In genomic region chr6:35488517-35488862, GRCh38 we compare ENCODE assay signal across 13 cellular contexts. TPM values are rescaled to one million over a fixed set of nuclear protein-coding genes. Genes with fewer than 3 reads are reported as not detected.
DNase-seq lines count a peak whose midpoint lies in the region; TF ChIP-seq lines count a peak whose summit lies in the region.
"Had no signal": no experiment of that assay in that cellular context is flagged by ENCODE, and none has a peak within 500 bp of the region (broad histone marks: within the 10 kb centered on the region; RNA-seq: fewer than 3 reads in every experiment).

No MANE protein-coding gene starts in this region.

- H3K36me3 ChIP-seq in breast epithelium = no peaks in the 10 kb centered on the region
- H3K36me3 ChIP-seq in mucosa of stomach (ENCODE audit: control insufficient read depth, insufficient read depth, low read length) = no peaks in the 10 kb centered on the region
- H3K36me3 ChIP-seq in testis (ENCODE audit: low read depth, missing control alignments) = no peaks in the 10 kb centered on the region

- peak overlapping the region; percentile 94 to 98 for H3K27ac ChIP-seq in breast epithelium
- peak overlapping the region; percentile 33 to 93 for H3K27ac ChIP-seq in testis

- no peaks in the 10 kb centered on the region; the same call in 1 of the 2 replicates for H3K36me3 Mint-ChIP-seq in HFFc6 (ENCODE audit: low read depth)
- H3K36me3 Mint-ChIP-seq in T-helper 2 cell treated with Interferon-gamma antibody and Interleukin-4, amounts not matched to agents 5 μg/mL and 100 μg/mL, for 36 hours (ENCODE audit: low read depth) = no peaks in the 10 kb centered on the region
- H3K36me3 Mint-ChIP-seq: CD4-positive, CD25-positive, alpha-beta regulatory T cell had no signal

- H3K9me3 Mint-ChIP-seq in HFFc6 = no peaks in the 10 kb centered on the region
- no peaks in the 10 kb centered on the region for H3K9me3 Mint-ChIP-seq in T-helper 2 cell treated with Interferon-gamma antibody and Interleukin-4, amounts not matched to agents 5 μg/mL and 100 μg/mL, for 36 hours
- H3K9me3 Mint-ChIP-seq: CD4-positive, CD25-positive, alpha-beta regulatory T cell had no signal

- H3K4me3 ChIP-seq in breast epithelium (peak overlapping the region in 1 of 3 donors; percentile 46), mucosa of stomach (ENCODE audit: low read length) (no peak overlapping the region), testis (no peak overlapping the region)

- TF ChIP-seq CTCF in HFFc6 (IDR thresholded peaks at IDR 0.05) (no peak), breast epithelium (IDR thresholded peaks at IDR 0.05) (no peak), testis (IDR thresholded peaks at IDR 0.05) (no peak)

- peak overlapping the region; percentile 62 for H3K9ac ChIP-seq in mucosa of stomach (ENCODE audit: low read length)

- H3K27ac Mint-ChIP-seq in HFFc6 = peak overlapping the region; percentile 83
- no peak overlapping the region for H3K27ac Mint-ChIP-seq in T-helper 2 cell treated with Interferon-gamma antibody and Interleukin-4, amounts not matched to agents 5 μg/mL and 100 μg/mL, for 36 hours
- H3K27ac Mint-ChIP-seq: CD4-positive, CD25-positive, alpha-beta regulatory T cell had no signal

- WGBS in testis, 2 donors = 76% methylated on average over 9 of the region's 9 CpGs

- no peak for DNase-seq in HFFc6
- DNase-seq in breast epithelium (ENCODE audit: low spot score in 2 of 2) = no peak
- DNase-seq in testis = no peak
- no peak for DNase-seq in glomerular visceral epithelial cell (ENCODE audit: extremely low spot score)
- DNase-seq in activated T-cell treated with anti-CD3 and anti-CD28 coated beads for 4 hours = no peak
- no peak for DNase-seq in NCI-H82 (lab: John Stamatoyannopoulos, UW)
- DNase-seq in T-helper 2 cell treated with Interferon-gamma antibody and Interleukin-4, amounts not matched to agents 5 μg/mL and 100 μg/mL, for 36 hours (ENCODE audit: low spot score) = no peak
- DNase-seq: CD4-positive, CD25-positive, alpha-beta regulatory T cell; effector CD4-positive, alpha-beta T cell; NCI-H2029; T-helper 9 cell had no signal

- H3K4me3 Mint-ChIP-seq in HFFc6 = peak overlapping the region; percentile 52; the same call in 1 of the 2 replicates
- H3K4me3 Mint-ChIP-seq in T-helper 2 cell treated with Interferon-gamma antibody and Interleukin-4, amounts not matched to agents 5 μg/mL and 100 μg/mL, for 36 hours = no peak overlapping the region
- H3K4me3 Mint-ChIP-seq: CD4-positive, CD25-positive, alpha-beta regulatory T cell had no signal

- intact Hi-C loops in breast epithelium (cut with DNase I; ENCODE audit: low total_unique reads) (no loop called here), testis (cut with DNase I; ENCODE audit: low total_unique reads) (no loop called here)

- H3K4me1 ChIP-seq in breast epithelium = peaks cover 33 to 34% of the 10 kb centered on the region in 2 donors
- peaks cover 68% of the 10 kb centered on the region for H3K4me1 ChIP-seq in mucosa of stomach (ENCODE audit: control insufficient read depth, insufficient read depth, low read length)
- peaks cover 63% of the 10 kb centered on the region for H3K4me1 ChIP-seq in testis

- H3K27me3 ChIP-seq in breast epithelium (no peaks in the 10 kb centered on the region), mucosa of stomach (ENCODE audit: control insufficient read depth, insufficient read depth, low read length) (no peaks in the 10 kb centered on the region), testis (no peaks in the 10 kb centered on the region)

- H3K9me3 ChIP-seq in breast epithelium (no peaks in the 10 kb centered on the region), mucosa of stomach (ENCODE audit: control insufficient read depth, low read length) (no peaks in the 10 kb centered on the region), testis (no peaks in the 10 kb centered on the region)

- H3K27me3 Mint-ChIP-seq in HFFc6 (ENCODE audit: insufficient read depth) = no peaks in the 10 kb centered on the region
- peaks cover 8% of the 10 kb centered on the region for H3K27me3 Mint-ChIP-seq in T-helper 2 cell treated with Interferon-gamma antibody and Interleukin-4, amounts not matched to agents 5 μg/mL and 100 μg/mL, for 36 hours (ENCODE audit: low read depth)

- TF ChIP-seq POLR2A in breast epithelium (IDR thresholded peaks at IDR 0.05) (no peak), testis (IDR thresholded peaks at IDR 0.05) (no peak)

- H3K4me1 Mint-ChIP-seq in HFFc6 (ENCODE audit: low read depth) = peaks cover 71% of the 10 kb centered on the region
- H3K4me1 Mint-ChIP-seq in T-helper 2 cell treated with Interferon-gamma antibody and Interleukin-4, amounts not matched to agents 5 μg/mL and 100 μg/mL, for 36 hours (ENCODE audit: low read depth) = peaks cover 6% of the 10 kb centered on the region

RNA-seq across cellular contexts. Expression of gene TEAD3, which starts 8.4 kb away (rescaled TPM):
- 10 to 100 TPM; 34.2 to 39.5 (median 36.5) TPM for total RNA-seq in HFFc6 (2021; fragmentation: NEBNext Ultra II Directional; extraction: Animal tissue kit (Norgen Biotek cat#: 25700))
- total RNA-seq in breast epithelium (10 to 100 TPM in 2 of 3 donors, 1 to 10 TPM in 1; 5.6 to 28.2 (median 26.2) TPM), testis (10 to 100 TPM; 10.6 to 17.8 TPM)
- polyA plus RNA-seq in testis (ENCODE audit: insufficient read depth, low read depth, low replicate concordance) = 16.2 TPM
- total RNA-seq: CD4-positive, CD25-positive, alpha-beta regulatory T cell had no signal

RNA-seq across cellular contexts. Expression of gene RPL10A, which starts 20.3 kb away (rescaled TPM):
- 1,000 to 10,000 TPM; 1,220 to 1,355 (median 1,285) TPM for total RNA-seq in HFFc6 (2021; fragmentation: NEBNext Ultra II Directional; extraction: Animal tissue kit (Norgen Biotek cat#: 25700))
- total RNA-seq in breast epithelium (1,000 to 10,000 TPM; 1,177 to 2,549 (median 2,082) TPM), testis (100 to 1,000 TPM; 305 to 538 TPM)
- polyA plus RNA-seq in testis (ENCODE audit: insufficient read depth, low read depth, low replicate concordance) = 768 TPM

RNA-seq across cellular contexts. Expression of gene TULP1, which starts 24.2 kb away (rescaled TPM):
- not detected for total RNA-seq in HFFc6 (2021; fragmentation: NEBNext Ultra II Directional; extraction: Animal tissue kit (Norgen Biotek cat#: 25700))
- total RNA-seq in breast epithelium = not detected
- total RNA-seq in testis = 1 to 10 TPM in 1 of 2 donors, under 1 TPM in 1; 0.87 to 2.4 TPM
- 0.53 TPM for polyA plus RNA-seq in testis (ENCODE audit: insufficient read depth, low read depth, low replicate concordance)
- total RNA-seq: CD4-positive, CD25-positive, alpha-beta regulatory T cell; mesenteric fat pad had no signal
- polyA plus RNA-seq: CD4-positive, CD25-positive, alpha-beta regulatory T cell had no signal

RNA-seq across cellular contexts. Expression of gene FANCE, which starts 36.4 kb away (rescaled TPM):
- total RNA-seq in HFFc6 (2021; fragmentation: NEBNext Ultra II Directional; extraction: Animal tissue kit (Norgen Biotek cat#: 25700)) = 10 to 100 TPM in 1 of 6 experiments, 1 to 10 TPM in 5; 7.2 to 10.7 (median 9.2) TPM
- total RNA-seq in breast epithelium (10 to 100 TPM in 2 of 3 donors, 1 to 10 TPM in 1; 9.7 to 12.6 (median 10.8) TPM), testis (10 to 100 TPM; 14.1 to 15.0 TPM)
- polyA plus RNA-seq in testis (ENCODE audit: insufficient read depth, low read depth, low replicate concordance) = 18.0 TPM
